8 cellular contexts compared by ENCODE assay signal in genomic region chr20:3768342-3769130, GRCh38. TPM values are rescaled to one million over a fixed set of nuclear protein-coding genes. Genes with fewer than 3 reads are reported as not detected.
DNase-seq lines count a peak whose midpoint lies in the region; ATAC-seq and TF ChIP-seq lines count a peak whose summit lies in the region.

No MANE protein-coding gene starts in this region.

- H3K36me3 ChIP-seq in H7 (replicated peaks; ENCODE audit: control insufficient read depth, insufficient read depth, low read length): no peaks in the 10 kb centered on the region; the same call in 1 of the 2 replicates
- no peaks in the 10 kb centered on the region for H3K36me3 ChIP-seq in SU-DHL-6 (ENCODE audit: low read length)
- no peaks in the 10 kb centered on the region for H3K36me3 ChIP-seq in heart right ventricle
- H3K36me3 ChIP-seq in upper lobe of right lung: no peaks in the 10 kb centered on the region

- H3K27me3 ChIP-seq in H7 (ENCODE audit: control insufficient read depth, insufficient read depth, low read length) (peaks cover 4% of the 10 kb centered on the region), SU-DHL-6 (ENCODE audit: low read length) (no peaks in the 10 kb centered on the region), heart right ventricle (no peaks in the 10 kb centered on the region), upper lobe of right lung (no peaks in the 10 kb centered on the region)

- H3K9me2 ChIP-seq in SU-DHL-6 (replicated peaks; ENCODE audit: insufficient read depth, low read length): no peaks in the 10 kb centered on the region

- H3K27me3 Mint-ChIP-seq in progenitor cell of endocrine pancreas: peaks cover 25% of the 10 kb centered on the region

- H4K20me1 ChIP-seq in SU-DHL-6 (ENCODE audit: low read depth, low read length): no peaks in the 10 kb centered on the region

- H3K9me3 Mint-ChIP-seq in progenitor cell of endocrine pancreas (ENCODE audit: low read depth): no peaks in the 10 kb centered on the region

- no peaks in the 10 kb centered on the region for H3K36me3 Mint-ChIP-seq in progenitor cell of endocrine pancreas (ENCODE audit: insufficient read depth)

- H3K9me3 ChIP-seq in SU-DHL-6 (ENCODE audit: insufficient read depth, low read length) (no peaks in the 10 kb centered on the region), heart right ventricle (no peaks in the 10 kb centered on the region), upper lobe of right lung (no peaks in the 10 kb centered on the region)

- intact Hi-C loops in heart right ventricle (cut with DNase I): loop anchor here in 6 of 10 donors (5.0 kb wide), 3 partner anchors 46 to 91 kb away; no protein-coding TSS in a partner anchor
- intact Hi-C loops in upper lobe of right lung (cut with DNase I): no loop called here

- H3K79me2 ChIP-seq in SU-DHL-6 (ENCODE audit: insufficient read depth, low read length): peaks cover 30% of the 10 kb centered on the region

- H3K4me3 Mint-ChIP-seq in progenitor cell of endocrine pancreas (ENCODE audit: low read depth): peak overlapping the region; percentile 76

- H3K4me3 ChIP-seq in H7 (ENCODE audit: insufficient read depth, low read depth, low read length) (peak overlapping the region; percentile 86), SU-DHL-6 (ENCODE audit: insufficient read depth, low read length, poor library complexity, severe bottlenecking) (peak overlapping the region; percentile 56), heart right ventricle (peak overlapping the region; percentile 53 to 83 (median 65)), upper lobe of right lung (peak overlapping the region; percentile 69)

- WGBS in heart right ventricle, 2 donors: 1 to 2% methylated on average over 51 of the region's 51 CpGs

- peak overlapping the region; percentile 92 for H3K9ac ChIP-seq in SU-DHL-6 (ENCODE audit: low read length)

- DNase-seq in ELF-1 (ENCODE audit: low read depth, low spot score): peak; percentile 95
- DNase-seq in H7: peak; percentile 97
- DNase-seq in MV-4-11 (lab: John Stamatoyannopoulos, UW): peak; percentile 76
- DNase-seq in activated naive CD8-positive, alpha-beta T cell treated with anti-CD3 and anti-CD28 coated beads, Interleukin-2, amount 50 U/mL, for 16 hours (ENCODE audit: low read depth, low spot score): peak; percentile 58
- peak; percentile 68 to 72 for DNase-seq in heart right ventricle
- peak; percentile 57 for DNase-seq in progenitor cell of endocrine pancreas (ENCODE audit: low spot score, unreplicated experiment)
- peak; percentile 88 for DNase-seq in upper lobe of right lung

- TF ChIP-seq CTCF in SU-DHL-6 (IDR thresholded peaks at IDR 0.05; ENCODE audit: insufficient read depth, low read length, poor library complexity, severe bottlenecking) (peak; percentile 35), heart right ventricle (IDR thresholded peaks at IDR 0.05) (peak; percentile 28 to 69 (median 59)), progenitor cell of endocrine pancreas (IDR thresholded peaks at IDR 0.05; ENCODE audit: unreplicated experiment) (peak; percentile 68), upper lobe of right lung (IDR thresholded peaks at IDR 0.05) (peak; percentile 55)

- H3K4me2 ChIP-seq in SU-DHL-6 (ENCODE audit: low read depth, low read length, poor library complexity, severe bottlenecking): peak overlapping the region; percentile 58

- H3K4me1 ChIP-seq in heart right ventricle: peaks cover 7 to 53% (median 38%) of the 10 kb centered on the region in 9 donors
- peaks cover 19% of the 10 kb centered on the region for H3K4me1 ChIP-seq in upper lobe of right lung

- H3K27ac ChIP-seq in SU-DHL-6 (ENCODE audit: low read depth, low read length) (peak overlapping the region; percentile 30), heart right ventricle (peak overlapping the region; percentile 48 to 95 (median 85)), upper lobe of right lung (peak overlapping the region; percentile 86)

- ATAC-seq in heart right ventricle: peak; percentile 43 to 74 (median 61)
- ATAC-seq in upper lobe of right lung: peak; percentile 55

- peak overlapping the region; percentile 38 for H2AFZ ChIP-seq in SU-DHL-6 (ENCODE audit: low read depth, low read length, severe bottlenecking)

- peaks cover 8% of the 10 kb centered on the region for H3K4me1 Mint-ChIP-seq in progenitor cell of endocrine pancreas (ENCODE audit: low read depth)

- H3K27ac Mint-ChIP-seq in progenitor cell of endocrine pancreas: peak overlapping the region; percentile 92

- H3F3A ChIP-seq in SU-DHL-6 (ENCODE audit: insufficient read depth): peaks cover 7% of the 10 kb centered on the region; the same call in 1 of the 2 replicates

RNA-seq across cellular contexts. Expression of gene ADISSP, which starts 1.0 kb away (rescaled TPM):
- 90.8 and 107 TPM in 2 replicates for total RNA-seq in H7 (2014; rRNA removed; shearing (Covaris generic))
- total RNA-seq in heart right ventricle: 10 to 100 TPM in 4 of 10 donors, 1 to 10 TPM in 6; 7.7 to 15.7 (median 9.7) TPM
- polyA plus RNA-seq in heart right ventricle: 10 to 100 TPM; 14.6 to 21.0 TPM
- 18.9 and 20.2 TPM in 2 replicates for total RNA-seq in progenitor cell of endocrine pancreas
- total RNA-seq in upper lobe of right lung: 23.3 TPM

RNA-seq across cellular contexts. Expression of gene SPEF1, which starts 12.7 kb away (rescaled TPM):
- 0.11 and 0.94 TPM in 2 replicates for total RNA-seq in H7 (2014; rRNA removed; shearing (Covaris generic))
- total RNA-seq in heart right ventricle: under 1 TPM in 6 of 10 donors, not detected in 4; 0.16 to 0.47 (median 0.23) TPM
- polyA plus RNA-seq in heart right ventricle: under 1 TPM; 0.07 to 0.29 TPM
- 1.7 and 1.9 TPM in 2 replicates for total RNA-seq in progenitor cell of endocrine pancreas
- total RNA-seq in upper lobe of right lung: 0.46 TPM

RNA-seq across cellular contexts. Expression of gene CENPB, which starts 18.0 kb away (rescaled TPM):
- total RNA-seq in H7 (2014; rRNA removed; shearing (Covaris generic)): 57.7 and 74.5 TPM in 2 replicates
- total RNA-seq in heart right ventricle (10 to 100 TPM; 52.3 to 95.7 (median 67.7) TPM), progenitor cell of endocrine pancreas (49.6 and 53.8 TPM in 2 replicates), upper lobe of right lung (94.6 TPM)
- 10 to 100 TPM; 52.9 to 76.5 TPM for polyA plus RNA-seq in heart right ventricle

RNA-seq across cellular contexts. Expression of gene CDC25B, which starts 27.6 kb away (rescaled TPM):
- 30.7 and 32.6 TPM in 2 replicates for total RNA-seq in H7 (2014; rRNA removed; shearing (Covaris generic))
- total RNA-seq in heart right ventricle (10 to 100 TPM in 2 of 10 donors, 1 to 10 TPM in 8; 2.8 to 17.3 (median 5.0) TPM), progenitor cell of endocrine pancreas (36.7 and 37.6 TPM in 2 replicates), upper lobe of right lung (136 TPM)
- 10 to 100 TPM; 12.6 to 15.9 TPM for polyA plus RNA-seq in heart right ventricle

RNA-seq across cellular contexts. Expression of gene HSPA12B, which starts 36.1 kb away (rescaled TPM):
- 0.97 and 2.4 TPM in 2 replicates for total RNA-seq in H7 (2014; rRNA removed; shearing (Covaris generic))
- total RNA-seq in heart right ventricle: 10 to 100 TPM in 7 of 10 donors, 1 to 10 TPM in 3; 8.4 to 26.5 (median 11.2) TPM
- 10 to 100 TPM; 19.7 to 21.7 TPM for polyA plus RNA-seq in heart right ventricle
- not detected in 2 replicates for total RNA-seq in progenitor cell of endocrine pancreas
- 33.7 TPM for total RNA-seq in upper lobe of right lung

Comparison
In these comparisons a context has a peak if more than half of its experiments do, and no peak if none do; other contexts are left out.
1. Peak in every context shown above with its lines: DNase-seq, ATAC-seq, H3K4me3 ChIP-seq and H3K27ac ChIP-seq.
2. H3K27ac ChIP-seq: peak in every context shown above with its lines; median percentile 86 in upper lobe of right lung; 85 in heart right ventricle; 30 in SU-DHL-6.